ENCODE assay signal across 8 cellular contexts in genomic region chr18:59139615-59140286, GRCh38. TPM values are rescaled to one million over a fixed set of nuclear protein-coding genes. Genes with fewer than 3 reads are reported as not detected.
DNase-seq lines count a peak whose midpoint lies in the region; ATAC-seq and TF ChIP-seq lines count a peak whose summit lies in the region.

Gene SEC11C (plus strand): TSS chr18:59139884. CDS start chr18:59139949, 65 bp downstream.

- H3K27me3 ChIP-seq in gastroesophageal sphincter = peaks cover 18% of the 10 kb centered on the region
- peaks cover 44% of the 10 kb centered on the region for H3K27me3 ChIP-seq in neutrophil

- CTCF ChIA-PET in HEK293T (lab: Yijun Ruan, JAX) = interaction anchor here (0.6 kb wide), 1 partner anchor 405 kb away, joined by 3 read pairs; no protein-coding TSS in a partner anchor
- CTCF ChIA-PET in activated naive CD4-positive, alpha-beta T cell treated with anti-CD3 and anti-CD28 coated beads for 36 hours (lab: Charles Lee) = no interaction called here

- no peaks in the 10 kb centered on the region for H3K9me3 ChIP-seq in gastroesophageal sphincter
- H3K9me3 ChIP-seq in neutrophil = no peaks in the 10 kb centered on the region

- H3K4me3 ChIP-seq in gastroesophageal sphincter (peak within 1 kb of the TSS; percentile 88 to 89), neutrophil (ENCODE audit: low read depth in 1 of 2, low read length in 1 of 2) (peak within 1 kb of the TSS; percentile 74 to 79)

- TF ChIP-seq CTCF in gastroesophageal sphincter (IDR thresholded peaks at IDR 0.05) = no peak
- TF ChIP-seq CTCF in neutrophil (IDR thresholded peaks at IDR 0.05) = no peak

- TF ChIP-seq EP300 in gastroesophageal sphincter (IDR thresholded peaks at IDR 0.05) = no peak

- peak within 1 kb of the TSS; percentile 55 to 86 (median 80) for H3K27ac ChIP-seq in gastroesophageal sphincter
- peak within 1 kb of the TSS; percentile 75 for H3K27ac ChIP-seq in neutrophil
- peak within 1 kb of the TSS; percentile 91 for H3K27ac ChIP-seq in substantia nigra (ENCODE audit: low read depth, low read length, poor library complexity, severe bottlenecking)

- H3K4me1 Mint-ChIP-seq in activated naive CD4-positive, alpha-beta T cell treated with anti-CD3 and anti-CD28 coated beads for 36 hours (ENCODE audit: low read depth) = peaks cover 43% of the 10 kb centered on the region

- intact Hi-C loops in activated naive CD4-positive, alpha-beta T cell treated with anti-CD3 and anti-CD28 coated beads for 36 hours (cut with micrococcal nuclease) = loop anchor here (1.0 to 5.0 kb wide), 11 partner anchors 15 to 1517 kb away; partner anchors contain the start of genes LMAN1, NARS1, PMAIP1 and RAX

- in situ Hi-C loops in SK-MEL-5 (cut with HindIII; ENCODE audit: low pct_unique_long_range_greater_than_20kb, low sequenced_read_pairs) = no loop called here

- ATAC-seq in gastroesophageal sphincter = peak; percentile 99

- H3K36me3 ChIP-seq in gastroesophageal sphincter (no peaks in the 10 kb centered on the region), neutrophil (no peaks in the 10 kb centered on the region)

- H3K4me3 Mint-ChIP-seq in activated naive CD4-positive, alpha-beta T cell treated with anti-CD3 and anti-CD28 coated beads for 36 hours = peak within 1 kb of the TSS; percentile 90

- peaks cover 1% of the 10 kb centered on the region for H3K27me3 Mint-ChIP-seq in activated naive CD4-positive, alpha-beta T cell treated with anti-CD3 and anti-CD28 coated beads for 36 hours (ENCODE audit: low read depth)

- POLR2A ChIA-PET in HEK293T (lab: Yijun Ruan, JAX) = interaction anchor here (0.6 kb wide), 1 partner anchor 10 kb away, joined by 3 read pairs; no protein-coding TSS in a partner anchor

- H3K9me3 Mint-ChIP-seq in activated naive CD4-positive, alpha-beta T cell treated with anti-CD3 and anti-CD28 coated beads for 36 hours = no peaks in the 10 kb centered on the region

- H3K27ac Mint-ChIP-seq in activated naive CD4-positive, alpha-beta T cell treated with anti-CD3 and anti-CD28 coated beads for 36 hours = peak within 1 kb of the TSS; percentile 97

- no peak for TF ChIP-seq POLR2A in gastroesophageal sphincter (IDR thresholded peaks at IDR 0.05)

- peak; percentile 89 for DNase-seq in GF-D8 (lab: John Stamatoyannopoulos, UW)
- peak; percentile 86 for DNase-seq in HEK293T (ENCODE audit: extremely low spot score)
- peak; percentile 94 for DNase-seq in MV-4-11 (lab: John Stamatoyannopoulos, UW)
- peak; percentile 96 for DNase-seq in SK-MEL-5 (ENCODE audit: low read depth, low spot score)
- DNase-seq in activated naive CD4-positive, alpha-beta T cell treated with anti-CD3 and anti-CD28 coated beads for 36 hours = peak; percentile 97
- peak; percentile 71 to 99 (median 96) for DNase-seq in substantia nigra (lab: John Stamatoyannopoulos, UW)

- no peaks in the 10 kb centered on the region for H3K36me3 Mint-ChIP-seq in activated naive CD4-positive, alpha-beta T cell treated with anti-CD3 and anti-CD28 coated beads for 36 hours (ENCODE audit: low read depth)

- WGBS in gastroesophageal sphincter (ENCODE audit: low coverage in 1 of 2), 2 donors = 0% methylated on average over 1 of the region's 55 CpGs; no CpG with 5 or more reads in 1 of the 2 donors

- H3K4me1 ChIP-seq in gastroesophageal sphincter = peaks cover 0 to 22% (median 5%) of the 10 kb centered on the region in 3 donors
- H3K4me1 ChIP-seq in neutrophil (ENCODE audit: control insufficient read depth in 1 of 2, insufficient read depth in 1 of 2, low read depth in 1 of 2, low read length in 1 of 2) = peaks cover 10 to 11% of the 10 kb centered on the region in 2 experiments

TF ChIP-seq in HEK293T, 16 proteins besides CTCF, POLR2A, EP300 and RAD21:
- TF ChIP-seq L3MBTL2 (conservative IDR thresholded peaks at IDR 0.05) = peak; percentile 69
- TF ChIP-seq SUZ12 (IDR thresholded peaks at IDR 0.05) = peak; percentile 77
- no peak for TF ChIP-seq FOXM1 (IDR thresholded peaks at IDR 0.05; ENCODE audit: borderline replicate concordance)
TF ChIP-seq in HEK293T: peak in this region for 2.

RNA-seq across cellular contexts. Expression of gene SEC11C, which starts in this region (rescaled TPM):
- total RNA-seq in SK-MEL-5 (2014; rRNA removed; shearing (Covaris generic)) = 163 and 167 TPM in 2 replicates
- 145 and 174 TPM in 2 replicates for polyA plus RNA-seq in SK-MEL-5 (2015; cell fraction: cytosol; rRNA removed)
- 17.7 and 37.0 TPM in 2 replicates for polyA plus RNA-seq in SK-MEL-5 (2015; cell fraction: nucleus; rRNA removed)
- 10 to 100 TPM; 45.0 to 46.7 TPM for total RNA-seq in activated naive CD4-positive, alpha-beta T cell treated with anti-CD3 and anti-CD28 coated beads for 36 hours
- total RNA-seq in gastroesophageal sphincter = 10 to 100 TPM; 14.7 to 25.2 (median 21.6) TPM

Comparison
In these comparisons a context has a peak if more than half of its experiments do, and no peak if none do; other contexts are left out.
1. Peak in every context shown above with its lines: DNase-seq, ATAC-seq, H3K4me3 ChIP-seq and H3K27ac ChIP-seq.